Comparison of ENCODE assay signal across 22 cellular contexts in the genomic region with DNA sequence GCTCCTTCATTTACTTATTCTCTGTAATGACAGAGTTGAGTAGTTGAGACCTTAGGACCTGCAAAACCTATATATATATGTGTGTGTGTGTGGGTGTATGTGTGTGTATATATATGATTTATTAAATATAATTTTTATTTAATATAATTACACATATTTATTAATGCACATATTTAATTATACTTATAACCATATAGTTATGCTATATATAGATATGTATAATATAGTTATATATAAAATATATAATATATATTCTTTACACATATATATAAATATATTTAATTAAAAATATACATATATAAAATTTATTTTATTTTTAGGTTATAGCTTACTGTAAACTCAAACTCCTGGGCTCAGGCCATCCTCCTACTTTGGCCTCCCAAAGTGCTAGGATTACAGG.
"Had no signal": no experiment of that assay in that cellular context is flagged by ENCODE, and none has a peak within 500 bp of the region (broad histone marks: within the 10 kb centered on the region; RNA-seq: fewer than 3 reads in every experiment).

No MANE protein-coding gene starts in this region.

- H3K4me3 Mint-ChIP-seq: activated naive CD8-positive, alpha-beta T cell; activated T-cell treated with anti-CD3 and anti-CD28 coated beads, Interleukin-2, amount 50 U/mL, for 4 hours; mesothelial cell of epicardium; naive thymus-derived CD8-positive, alpha-beta T cell; T-helper 1 cell treated with Interleukin-12 subunit alpha and Interleukin-12 subunit beta and Interleukin-4 antibody, amounts not matched to agents 30 μg/mL and 1 μg/mL, for 36 hours had no signal

- H3K27me3 Mint-ChIP-seq: activated naive CD8-positive, alpha-beta T cell; naive thymus-derived CD8-positive, alpha-beta T cell; progenitor cell of endocrine pancreas had no signal

- H3K4me3 ChIP-seq: tibial nerve had no signal

- H3K4me1 Mint-ChIP-seq: naive thymus-derived CD8-positive, alpha-beta T cell had no signal

- H3K27ac Mint-ChIP-seq: activated naive CD8-positive, alpha-beta T cell; activated T-helper 2 cell treated with anti-CD3 and anti-CD28 coated beads, Interferon-gamma antibody, Interleukin-2, Interleukin-4, amounts not matched to agents 10 μg/mL and 5 μg/mL and 100 μg/mL, durations not matched to agents 14 hours and 24 hours and 36 hours; naive thymus-derived CD8-positive, alpha-beta T cell; progenitor cell of endocrine pancreas; T-helper 1 cell treated with Interleukin-12 subunit alpha and Interleukin-12 subunit beta and Interleukin-4 antibody, amounts not matched to agents 30 μg/mL and 1 μg/mL, for 36 hours had no signal

- H3K9me3 Mint-ChIP-seq: activated T-cell treated with anti-CD3 and anti-CD28 coated beads, Interleukin-2, amount 50 U/mL, for 4 hours; activated T-helper 2 cell treated with anti-CD3 and anti-CD28 coated beads, Interferon-gamma antibody, Interleukin-2, Interleukin-4, amounts not matched to agents 10 μg/mL and 5 μg/mL and 100 μg/mL, durations not matched to agents 14 hours and 24 hours and 36 hours; mesothelial cell of epicardium; naive thymus-derived CD8-positive, alpha-beta T cell; T-helper 1 cell treated with Interleukin-12 subunit alpha and Interleukin-12 subunit beta and Interleukin-4 antibody, amounts not matched to agents 30 μg/mL and 1 μg/mL, for 36 hours had no signal

- H3K9me3 ChIP-seq: tibial nerve had no signal

- H3K27me3 ChIP-seq: foreskin keratinocyte, tibial nerve had no signal

- DNase-seq: activated CD4-positive, alpha-beta T cell treated with anti-CD3 and anti-CD28 coated beads for 4 hours; activated CD4-positive, alpha-beta T cell treated with anti-CD3 and anti-CD28 coated beads, Interleukin-2, amount 50 U/mL, for 48 hours; activated CD4-positive, CD25-positive, alpha-beta regulatory T cell; activated CD8-positive, alpha-beta memory T cell treated with anti-CD3 and anti-CD28 coated beads, Interleukin-2, amount 50 U/mL, for 48 hours; activated naive CD4-positive, alpha-beta T cell; activated T-cell treated with anti-CD3 and anti-CD28 coated beads, Interleukin-2, amount 50 U/mL, for 4 hours; amniotic stem cell; cerebellar nuclear complex; cortex of kidney; foreskin keratinocyte; head of caudate nucleus; naive thymus-derived CD8-positive, alpha-beta T cell; stimulated activated CD4-positive, alpha-beta T cell treated with anti-CD3 and anti-CD28 coated beads, Interleukin-4, amount 100 ng/mL, for 24 hours; stimulated activated naive CD4-positive, alpha-beta T cell treated with Interleukin-2 at 50 U/mL for 16 hours; substantia nigra; T1000 had no signal

- ATAC-seq: activated T-cell treated with anti-CD3 and anti-CD28 coated beads, Interleukin-2, amount 50 U/mL, for 4 hours; foreskin keratinocyte; naive thymus-derived CD8-positive, alpha-beta T cell had no signal

- H3K27ac ChIP-seq: foreskin keratinocyte had no signal
